ENCODE assay signal across 1 cellular context in genomic region chr12:27696293-27696652, GRCh38.
A peak's percentile ranks its signal among the peaks of the same experiment; 100 is the strongest.
TF ChIP-seq lines count a peak whose summit lies in the region.

Gene REP15 (plus strand): TSS chr12:27696447. CDS start chr12:27696563, 116 bp downstream.

TF ChIP-seq in HepG2, 621 proteins besides CTCF, POLR2A, EP300 and RAD21 (continued from another document and continues in another):
- 0 out of 2 replicates have a peak, but pooled peaks have one; percentile 22 for TF ChIP-seq TFAP4 (IDR thresholded peaks at IDR 0.05; ENCODE audit: borderline replicate concordance, low read depth)
- TF ChIP-seq AGO2 (optimal IDR thresholded peaks at IDR 0.05; ENCODE audit: low read depth, low read length), result no peak
- TF ChIP-seq ZNF660 (CRISPR knock-in tag; IDR thresholded peaks at IDR 0.05; ENCODE audit: borderline replicate concordance, low read depth), result no peak
- TF ChIP-seq ISX (CRISPR knock-in tag; conservative IDR thresholded peaks at IDR 0.05), result no peak
- TF ChIP-seq HNRNPLL (IDR thresholded peaks at IDR 0.05; ENCODE audit: low read depth, low read length, poor library complexity, severe bottlenecking), result no peak
- TF ChIP-seq RXRB (CRISPR knock-in tag; IDR thresholded peaks at IDR 0.05; ENCODE audit: borderline replicate concordance), result peak; percentile 39; the same call in 1 of the 2 replicates
- no peak for TF ChIP-seq RAD51 (IDR thresholded peaks at IDR 0.05; ENCODE audit: borderline replicate concordance)
- no peak for TF ChIP-seq ZNF317 (CRISPR knock-in tag; IDR thresholded peaks at IDR 0.05)
- no peak for TF ChIP-seq SP5 (CRISPR knock-in tag; IDR thresholded peaks at IDR 0.05; ENCODE audit: borderline replicate concordance, low read depth)
- TF ChIP-seq NCOR1 (IDR thresholded peaks at IDR 0.05; ENCODE audit: borderline replicate concordance, low read length), result no peak
- TF ChIP-seq NFE2L2 (IDR thresholded peaks at IDR 0.05; ENCODE audit: low read length), result no peak
- TF ChIP-seq ZNF318 (CRISPR knock-in tag; IDR thresholded peaks at IDR 0.05), result no peak
- TF ChIP-seq FIP1L1 (IDR thresholded peaks at IDR 0.05; ENCODE audit: borderline replicate concordance, insufficient read depth, low read depth, low read length), result no peak
- no peak for TF ChIP-seq CREB3 (CRISPR knock-in tag; IDR thresholded peaks at IDR 0.05)
- TF ChIP-seq ZNF572 (CRISPR knock-in tag; IDR thresholded peaks at IDR 0.05), result no peak
- TF ChIP-seq IRX3 (CRISPR knock-in tag; IDR thresholded peaks at IDR 0.05; ENCODE audit: borderline replicate concordance, low read depth), result no peak
- TF ChIP-seq RFXAP (CRISPR knock-in tag; IDR thresholded peaks at IDR 0.05; ENCODE audit: borderline replicate concordance), result no peak
- no peak for TF ChIP-seq EEA1 (CRISPR knock-in tag; IDR thresholded peaks at IDR 0.05; ENCODE audit: borderline replicate concordance)
- TF ChIP-seq ARNTL (CRISPR knock-in tag; IDR thresholded peaks at IDR 0.05), result 0 out of 2 replicates have a peak, but pooled peaks have one; percentile 13
- no peak for TF ChIP-seq MAX (IDR thresholded peaks at IDR 0.05)
- TF ChIP-seq ZFAT (CRISPR knock-in tag; conservative IDR thresholded peaks at IDR 0.05), result no peak
- no peak for TF ChIP-seq NONO (IDR thresholded peaks at IDR 0.05)
- TF ChIP-seq NONO (CRISPR knock-in tag; conservative IDR thresholded peaks at IDR 0.05), result no peak
- TF ChIP-seq ZNF703 (CRISPR knock-in tag; IDR thresholded peaks at IDR 0.05; ENCODE audit: borderline replicate concordance), result no peak
- TF ChIP-seq ZFP41 (CRISPR knock-in tag; IDR thresholded peaks at IDR 0.05; ENCODE audit: borderline replicate concordance), result no peak
- TF ChIP-seq SNAPC5 (CRISPR knock-in tag; IDR thresholded peaks at IDR 0.05; ENCODE audit: borderline replicate concordance), result no peak
- no peak for TF ChIP-seq ZNF3 (CRISPR knock-in tag; IDR thresholded peaks at IDR 0.05)
- TF ChIP-seq ZFP91 (CRISPR knock-in tag; IDR thresholded peaks at IDR 0.05; ENCODE audit: borderline replicate concordance), result no peak
- no peak for TF ChIP-seq ZBTB7B (CRISPR knock-in tag; IDR thresholded peaks at IDR 0.05)
- no peak for TF ChIP-seq TRIM22 (IDR thresholded peaks at IDR 0.05)
- no peak for TF ChIP-seq KLF6 (CRISPR knock-in tag; IDR thresholded peaks at IDR 0.05)
- TF ChIP-seq ZNF749 (CRISPR knock-in tag; IDR thresholded peaks at IDR 0.05; ENCODE audit: borderline replicate concordance), result no peak
- TF ChIP-seq FOXA3 (CRISPR knock-in tag; IDR thresholded peaks at IDR 0.05), result peak; percentile 81
- no peak for TF ChIP-seq CBX1 (IDR thresholded peaks at IDR 0.05; ENCODE audit: low read depth)
- TF ChIP-seq ZBTB20 (CRISPR knock-in tag; IDR thresholded peaks at IDR 0.05; ENCODE audit: borderline replicate concordance, low read depth), result peak; percentile 73; the same call in 1 of the 2 replicates
- TF ChIP-seq PRPF4 (IDR thresholded peaks at IDR 0.05; ENCODE audit: low read depth, low read length, poor library complexity, severe bottlenecking), result no peak
- TF ChIP-seq YEATS4 (CRISPR knock-in tag; IDR thresholded peaks at IDR 0.05; ENCODE audit: borderline replicate concordance), result no peak
- TF ChIP-seq TCF7 (IDR thresholded peaks at IDR 0.05; ENCODE audit: low read depth), result peak; percentile 32; the same call in 1 of the 2 replicates
- TF ChIP-seq SOX13 (IDR thresholded peaks at IDR 0.05), result no peak
- TF ChIP-seq SOX13 (CRISPR knock-in tag; conservative IDR thresholded peaks at IDR 0.05 in 1 of 2, IDR thresholded peaks at IDR 0.05 in 1 of 2), result peak in 1 of 2 experiments; percentile 49; a peak in 2 of 4 replicates
- TF ChIP-seq RFXANK (CRISPR knock-in tag; IDR thresholded peaks at IDR 0.05), result no peak
- TF ChIP-seq ATF5 (CRISPR knock-in tag; IDR thresholded peaks at IDR 0.05; ENCODE audit: low read depth), result no peak
- TF ChIP-seq AGO1 (IDR thresholded peaks at IDR 0.05; ENCODE audit: low read depth, low read length, poor library complexity, severe bottlenecking), result no peak
- no peak for TF ChIP-seq PRMT3 (CRISPR knock-in tag; IDR thresholded peaks at IDR 0.05; ENCODE audit: borderline replicate concordance, low read depth)
- no peak for TF ChIP-seq ZNF598 (CRISPR knock-in tag; IDR thresholded peaks at IDR 0.05; ENCODE audit: borderline replicate concordance)
- no peak for TF ChIP-seq ZNF558 (CRISPR knock-in tag; IDR thresholded peaks at IDR 0.05; ENCODE audit: borderline replicate concordance)
- no peak for TF ChIP-seq MZF1 (CRISPR knock-in tag; IDR thresholded peaks at IDR 0.05; ENCODE audit: borderline replicate concordance)
- no peak for TF ChIP-seq ZNF563 (CRISPR knock-in tag; IDR thresholded peaks at IDR 0.05)
- no peak for TF ChIP-seq CHD2 (IDR thresholded peaks at IDR 0.05; ENCODE audit: low read depth, low read length)
- no peak for TF ChIP-seq SATB2 (CRISPR knock-in tag; IDR thresholded peaks at IDR 0.05)
- TF ChIP-seq ZNF768 (CRISPR knock-in tag; IDR thresholded peaks at IDR 0.05), result no peak
- no peak for TF ChIP-seq KAT2B (IDR thresholded peaks at IDR 0.05; ENCODE audit: borderline replicate concordance, low read depth, low read length)
- TF ChIP-seq HNF4A (CRISPR knock-in tag; IDR thresholded peaks at IDR 0.05), result 0 out of 2 replicates have a peak, but pooled peaks have one; percentile 7
- TF ChIP-seq BHLHE40 (IDR thresholded peaks at IDR 0.05; ENCODE audit: low read length), result no peak
- no peak for TF ChIP-seq MED1 (CRISPR knock-in tag; IDR thresholded peaks at IDR 0.05)
- no peak for TF ChIP-seq ZNF17 (CRISPR knock-in tag; IDR thresholded peaks at IDR 0.05)
- TF ChIP-seq TERF1 (CRISPR knock-in tag; IDR thresholded peaks at IDR 0.05), result no peak
- TF ChIP-seq SMYD3 (CRISPR knock-in tag; IDR thresholded peaks at IDR 0.05), result no peak
- no peak for TF ChIP-seq FOXP1 (IDR thresholded peaks at IDR 0.05)
- peak; percentile 67 for TF ChIP-seq FOXP1 (CRISPR knock-in tag; IDR thresholded peaks at IDR 0.05)
- TF ChIP-seq NFE2 (CRISPR knock-in tag; IDR thresholded peaks at IDR 0.05), result no peak
- no peak for TF ChIP-seq RCOR2 (CRISPR knock-in tag; IDR thresholded peaks at IDR 0.05)
- no peak for TF ChIP-seq ZBTB38 (CRISPR knock-in tag; IDR thresholded peaks at IDR 0.05)
- no peak for TF ChIP-seq ZNF354B (CRISPR knock-in tag; IDR thresholded peaks at IDR 0.05)
- TF ChIP-seq IRF2 (CRISPR knock-in tag; IDR thresholded peaks at IDR 0.05), result no peak
- TF ChIP-seq THYN1 (CRISPR knock-in tag; IDR thresholded peaks at IDR 0.05; ENCODE audit: borderline replicate concordance, low read depth), result no peak
